18 cellular contexts compared by ENCODE assay signal in the genomic region with DNA sequence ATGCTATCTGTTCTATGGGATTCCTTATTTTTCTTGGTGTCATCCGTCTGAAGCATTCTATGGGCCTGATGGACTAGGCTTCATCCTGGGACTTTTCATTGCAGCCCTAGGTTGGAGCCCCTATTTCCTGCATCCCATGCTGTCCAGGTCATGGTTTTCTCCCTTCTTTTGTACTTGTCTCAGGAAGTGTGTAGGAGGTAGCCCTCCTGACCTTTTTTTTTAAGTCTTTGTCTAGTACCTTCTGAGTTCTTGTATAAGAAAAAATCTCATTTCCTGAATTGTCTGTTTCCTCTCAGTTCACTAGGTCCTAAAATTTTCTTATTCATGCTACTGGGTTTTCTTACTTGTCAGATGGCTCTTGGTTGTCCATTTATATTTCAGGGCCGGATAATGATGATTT. TPM values are rescaled to one million over a fixed set of nuclear protein-coding genes. Genes with fewer than 3 reads are reported as not detected.
A peak's percentile ranks its signal among the peaks of the same experiment; 100 is the strongest.
DNase-seq lines count a peak whose midpoint lies in the region; ATAC-seq, FAIRE-seq and TF ChIP-seq lines count a peak whose summit lies in the region.
"Had no signal": no experiment of that assay in that cellular context is flagged by ENCODE, and none has a peak within 500 bp of the region (broad histone marks: within the 10 kb centered on the region; RNA-seq: fewer than 3 reads in every experiment).

No MANE protein-coding gene starts in this region.

- H3K27me3 Mint-ChIP-seq in activated CD4-positive, alpha-beta memory T cell treated with anti-CD3 and anti-CD28 coated beads for 36 hours: no peaks in the 10 kb centered on the region
- no peaks in the 10 kb centered on the region for H3K27me3 Mint-ChIP-seq in activated CD4-positive, alpha-beta memory T cell treated with anti-CD3 and anti-CD28 coated beads, Interleukin-2, amount 10 ng/mL, durations not matched to agents 7 days and 5 days
- H3K27me3 Mint-ChIP-seq in CD8-positive, alpha-beta memory T cell: no peaks in the 10 kb centered on the region
- H3K27me3 Mint-ChIP-seq in osteocyte (ENCODE audit: unreplicated experiment): no peaks in the 10 kb centered on the region
- H3K27me3 Mint-ChIP-seq: effector memory CD8-positive, alpha-beta T cell had no signal

- no peaks in the 10 kb centered on the region for H3K9me3 ChIP-seq in CD8-positive, alpha-beta memory T cell (ENCODE audit: low read length)
- H3K9me3 ChIP-seq in GM12878 (replicated peaks; ENCODE audit: control insufficient read depth, insufficient read depth, low read length): no peaks in the 10 kb centered on the region

- H3K9me3 Mint-ChIP-seq in activated CD4-positive, alpha-beta memory T cell treated with anti-CD3 and anti-CD28 coated beads for 36 hours: no peaks in the 10 kb centered on the region
- no peaks in the 10 kb centered on the region for H3K9me3 Mint-ChIP-seq in activated CD4-positive, alpha-beta memory T cell treated with anti-CD3 and anti-CD28 coated beads, Interleukin-2, amount 10 ng/mL, durations not matched to agents 7 days and 5 days
- no peaks in the 10 kb centered on the region for H3K9me3 Mint-ChIP-seq in CD8-positive, alpha-beta memory T cell
- no peaks in the 10 kb centered on the region for H3K9me3 Mint-ChIP-seq in osteocyte (ENCODE audit: unreplicated experiment)
- H3K9me3 Mint-ChIP-seq: effector memory CD8-positive, alpha-beta T cell had no signal

- no peak for TF ChIP-seq EP300 in GM12878 (IDR thresholded peaks at IDR 0.05; ENCODE audit: borderline replicate concordance in 1 of 2, control insufficient read depth in 1 of 2, low read depth in 2 of 2, low read length in 2 of 2)

- no TSS peak for BruUV-seq in GM12878 (replicated peaks; lab: Mats Ljungman, UMichigan)

- no peak for TF ChIP-seq POLR2A in GM12878 (IDR thresholded peaks at IDR 0.05; ENCODE audit: low read depth, low read length)

- no peak overlapping the region for H3K9ac ChIP-seq in GM12878 (ENCODE audit: control insufficient read depth, insufficient read depth, low read length)

- H3K4me2 ChIP-seq in GM12878 (ENCODE audit: control insufficient read depth, insufficient read depth): peak overlapping the region; percentile 51

- ATAC-seq in GM12878 (peak; percentile 46), GM21528 (IDR thresholded peaks at IDR 0.05; ENCODE audit: low FRiP score, unreplicated experiment) (no peak), HG02623 (IDR thresholded peaks at IDR 0.05; ENCODE audit: unreplicated experiment) (no peak)
- ATAC-seq: effector memory CD8-positive, alpha-beta T cell had no signal

- no peak overlapping the region for H3K4me3 Mint-ChIP-seq in activated CD4-positive, alpha-beta memory T cell treated with anti-CD3 and anti-CD28 coated beads for 36 hours
- no peak overlapping the region for H3K4me3 Mint-ChIP-seq in activated CD4-positive, alpha-beta memory T cell treated with anti-CD3 and anti-CD28 coated beads, Interleukin-2, amount 10 ng/mL, durations not matched to agents 7 days and 5 days
- peak overlapping the region in 2 of 7 donors; percentile 10 to 29 for H3K4me3 Mint-ChIP-seq in CD8-positive, alpha-beta memory T cell
- no peak overlapping the region for H3K4me3 Mint-ChIP-seq in osteocyte (ENCODE audit: unreplicated experiment)
- H3K4me3 Mint-ChIP-seq: effector memory CD8-positive, alpha-beta T cell had no signal

- RAD21 ChIA-PET in GM12878 (lab: Charles Lee; ENCODE audit: unreplicated experiment): no interaction called here

- SMC1A ChIA-PET in GM12878 (lab: Charles Lee; ENCODE audit: uncharacterized antibody, unreplicated experiment): interaction anchor here (1.2 kb wide), 1 partner anchor 557 kb away, joined by 3 read pairs; no protein-coding TSS in a partner anchor

- H3K4me1 ChIP-seq in CD8-positive, alpha-beta memory T cell (ENCODE audit: insufficient read depth, low read length): peaks cover 61% of the 10 kb centered on the region
- peaks cover 6% of the 10 kb centered on the region for H3K4me1 ChIP-seq in GM12878 (ENCODE audit: control insufficient read depth, insufficient read depth, low read length)

- H4K20me1 ChIP-seq in GM12878 (ENCODE audit: control insufficient read depth, insufficient read depth): peaks cover 2% of the 10 kb centered on the region; the same call in 1 of the 2 replicates

- WGBS in GM12878 (ENCODE audit: insufficient coverage, insufficient replicate concordance, low lambda C conversion rate, missing lambda C conversion rate): 71% methylated on average over 2 of the region's 2 CpGs

- peaks cover 19% of the 10 kb centered on the region for H3K36me3 ChIP-seq in CD8-positive, alpha-beta memory T cell (ENCODE audit: insufficient read depth, low read length)
- H3K36me3 ChIP-seq in GM12878 (ENCODE audit: control insufficient read depth in 2 of 2, insufficient read depth in 2 of 2, low read length in 1 of 2): peaks cover 0 to 18% of the 10 kb centered on the region in 2 experiments; a peak in 2 of 4 replicates

- H3K4me1 Mint-ChIP-seq in activated CD4-positive, alpha-beta memory T cell treated with anti-CD3 and anti-CD28 coated beads for 36 hours (ENCODE audit: low read depth): peaks cover 58% of the 10 kb centered on the region
- H3K4me1 Mint-ChIP-seq in activated CD4-positive, alpha-beta memory T cell treated with anti-CD3 and anti-CD28 coated beads, Interleukin-2, amount 10 ng/mL, durations not matched to agents 7 days and 5 days: peaks cover 49% of the 10 kb centered on the region
- H3K4me1 Mint-ChIP-seq in CD8-positive, alpha-beta memory T cell: peaks cover 56 to 83% (median 81%) of the 10 kb centered on the region in 3 donors
- peaks cover 33% of the 10 kb centered on the region for H3K4me1 Mint-ChIP-seq in osteocyte (ENCODE audit: unreplicated experiment)

- no peaks in the 10 kb centered on the region for H3K27me3 ChIP-seq in CD8-positive, alpha-beta memory T cell (ENCODE audit: insufficient read depth, low read length, poor library complexity, severe bottlenecking)
- no peaks in the 10 kb centered on the region for H3K27me3 ChIP-seq in GM12878 (replicated peaks in 1 of 2; ENCODE audit: control insufficient read depth in 2 of 2, insufficient read depth in 2 of 2, low read length in 1 of 2)

- POLR2A ChIA-PET in activated CD4-positive, alpha-beta memory T cell treated with anti-CD3 and anti-CD28 coated beads for 36 hours (lab: Charles Lee): no interaction called here
- POLR2A ChIA-PET in activated CD4-positive, alpha-beta memory T cell treated with anti-CD3 and anti-CD28 coated beads, Interleukin-2, amount 10 ng/mL, durations not matched to agents 7 days and 5 days (lab: Charles Lee): no interaction called here
- POLR2A ChIA-PET in CD8-positive, alpha-beta memory T cell (lab: Charles Lee): no interaction called here
- POLR2A ChIA-PET in GM12878 (lab: Charles Lee): no interaction called here

- no peak overlapping the region for H3K27ac ChIP-seq in CD8-positive, alpha-beta memory T cell (ENCODE audit: low read depth, low read length)
- H3K27ac ChIP-seq in GM12878 (ENCODE audit: control insufficient read depth, insufficient read depth): no peak overlapping the region

- TF ChIP-seq RAD21 in GM12878 (IDR thresholded peaks at IDR 0.05; ENCODE audit: insufficient read depth, low read depth, low read length): no peak

- H3K4me3 ChIP-seq in CD8-positive, alpha-beta memory T cell (ENCODE audit: low read length): no peak overlapping the region
- H3K4me3 ChIP-seq in GM12878: peak overlapping the region; percentile 37

- peaks cover 56% of the 10 kb centered on the region for H3K79me2 ChIP-seq in GM12878 (ENCODE audit: control insufficient read depth, insufficient read depth, low read length)

- FAIRE-seq in GM12878 (lab: Jason Lieb, UNC): no peak
- FAIRE-seq: A204.1, small intestine, urothelium cell line had no signal

- peak overlapping the region; percentile 47 for H3K27ac Mint-ChIP-seq in activated CD4-positive, alpha-beta memory T cell treated with anti-CD3 and anti-CD28 coated beads for 36 hours
- no peak overlapping the region for H3K27ac Mint-ChIP-seq in activated CD4-positive, alpha-beta memory T cell treated with anti-CD3 and anti-CD28 coated beads, Interleukin-2, amount 10 ng/mL, durations not matched to agents 7 days and 5 days
- peak overlapping the region in 7 of 8 donors; percentile 1 to 88 (median 67) for H3K27ac Mint-ChIP-seq in CD8-positive, alpha-beta memory T cell
- peak overlapping the region; percentile 21 for H3K27ac Mint-ChIP-seq in osteocyte (ENCODE audit: unreplicated experiment)

- no peak overlapping the region for H2AFZ ChIP-seq in GM12878 (ENCODE audit: control insufficient read depth, low read depth, low read length)

- intact Hi-C loops in activated CD4-positive, alpha-beta memory T cell treated with anti-CD3 and anti-CD28 coated beads for 36 hours (cut with micrococcal nuclease): no loop called here
- intact Hi-C loops in GM12878 (cut with micrococcal nuclease; ENCODE audit: unreplicated experiment): no loop called here

- no peak for DNase-seq in activated CD4-positive, alpha-beta memory T cell treated with anti-CD3 and anti-CD28 coated beads for 36 hours
- DNase-seq in activated CD4-positive, alpha-beta memory T cell treated with anti-CD3 and anti-CD28 coated beads, Interleukin-2, amount 10 ng/mL, durations not matched to agents 7 days and 5 days: no peak
- DNase-seq in CD8-positive, alpha-beta memory T cell: no peak
- DNase-seq in GM12878 (ENCODE audit: low read depth, low spot score) (no peak), osteocyte (ENCODE audit: extremely low spot score, unreplicated experiment) (no peak)
- DNase-seq in activated effector memory CD4-positive, alpha-beta T cell treated with Interleukin-2 at 50 U/mL for 16 hours: no peak
- DNase-seq: central memory CD4-positive, alpha-beta T cell; effector memory CD8-positive, alpha-beta T cell; hypothalamus; Kasumi-1; NCI-H1417 treated with DMSO at 0.1 percent for 48 hours; small intestine had no signal

- CTCF ChIA-PET in activated CD4-positive, alpha-beta memory T cell treated with anti-CD3 and anti-CD28 coated beads for 36 hours (lab: Charles Lee): no interaction called here
- CTCF ChIA-PET in activated CD4-positive, alpha-beta memory T cell treated with anti-CD3 and anti-CD28 coated beads, Interleukin-2, amount 10 ng/mL, durations not matched to agents 7 days and 5 days (lab: Charles Lee): interaction anchor here (0.5 kb wide), 1 partner anchor 8 kb away, joined by 3 read pairs; no protein-coding TSS in a partner anchor
- CTCF ChIA-PET in CD8-positive, alpha-beta memory T cell (lab: Charles Lee): no interaction called here
- CTCF ChIA-PET in GM12878 (lab: Yijun Ruan, JAX): no interaction called here

- TF ChIP-seq CTCF in GM12878 (IDR thresholded peaks at IDR 0.05 in 2 of 3, conservative IDR thresholded peaks at IDR 0.05 in 1 of 3; ENCODE audit: control insufficient read depth in 2 of 3, extremely low read depth in 1 of 3, insufficient read depth in 1 of 3, low read depth in 3 of 3, low read length in 3 of 3): no peak
- TF ChIP-seq CTCF in osteocyte (IDR thresholded peaks at IDR 0.05): no peak

- peaks cover 27% of the 10 kb centered on the region for H3K36me3 Mint-ChIP-seq in activated CD4-positive, alpha-beta memory T cell treated with anti-CD3 and anti-CD28 coated beads for 36 hours
- H3K36me3 Mint-ChIP-seq in activated CD4-positive, alpha-beta memory T cell treated with anti-CD3 and anti-CD28 coated beads, Interleukin-2, amount 10 ng/mL, durations not matched to agents 7 days and 5 days (ENCODE audit: low read depth): peaks cover 65% of the 10 kb centered on the region
- H3K36me3 Mint-ChIP-seq in CD8-positive, alpha-beta memory T cell: peaks cover 0 to 64% (median 15%) of the 10 kb centered on the region in 3 donors
- H3K36me3 Mint-ChIP-seq in osteocyte (ENCODE audit: unreplicated experiment): peaks cover 17% of the 10 kb centered on the region

- in situ Hi-C loops in GM12878 (cut with MboI): no loop called here

RNA-seq across cellular contexts. Expression of a gene that starts 6.0 kb away (rescaled TPM):
- 10 to 100 TPM; 58.0 to 62.8 TPM for total RNA-seq in activated CD4-positive, alpha-beta memory T cell treated with anti-CD3 and anti-CD28 coated beads for 36 hours
- 10 to 100 TPM; 63.5 to 64.0 TPM for total RNA-seq in activated CD4-positive, alpha-beta memory T cell treated with anti-CD3 and anti-CD28 coated beads, Interleukin-2, amount 10 ng/mL, durations not matched to agents 7 days and 5 days
- 10 to 100 TPM; 50.6 to 57.1 TPM for total RNA-seq in CD8-positive, alpha-beta memory T cell
- polyA plus RNA-seq in CD8-positive, alpha-beta memory T cell: 66.6 TPM
- total RNA-seq in GM12878 (2013; cell fraction: nucleolus; rRNA removed): 133 and 147 TPM in 2 replicates
- total RNA-seq in GM12878 (2014; rRNA removed): 24.8 and 24.9 TPM in 2 replicates
- 26.4 and 31.9 TPM in 2 replicates for total RNA-seq in GM12878 (2014; rRNA removed; fragmentation: Illumina TruSeq; extraction: Trizol)
- total RNA-seq in GM12878 (2021): 32.1 and 36.9 TPM in 2 replicates
- polyA plus RNA-seq in GM12878 (2011; ENCODE audit: low read depth): 18.3 TPM
- 41.5 and 60.1 TPM in 2 replicates for polyA plus RNA-seq in GM12878 (2011; rRNA removed)
- polyA plus RNA-seq in GM12878 (2011; cell fraction: cytosol; rRNA removed): 35.6 and 41.7 TPM in 2 replicates
- polyA plus RNA-seq in GM12878 (2011; cell fraction: nucleus; rRNA removed): 50.2 and 53.2 TPM in 2 replicates
- 25.3 and 28.5 TPM in 2 replicates for polyA plus RNA-seq in GM12878 (2012)
- polyA plus RNA-seq in GM12878 (2014; fragmentation: Illumina TruSeq; extraction: Trizol): 30.5 and 40.3 TPM in 2 replicates
- polyA plus RNA-seq in GM12878 (2014; fragmentation: Nextera tagmentation; extraction: Ambion mirVana): 1 to 10 TPM in 1 of 2 experiments, under 1 TPM in 1; 0.72 to 1.9 TPM
- 27.0 and 33.0 TPM in 2 replicates for polyA plus RNA-seq in GM12878 (2014; rRNA removed)
- 10 to 100 TPM; 29.1 to 29.4 TPM for polyA plus RNA-seq in GM12878 (2016; fragmentation: Nextera tagmentation; extraction: Ambion mirVana)
- 38.0 and 43.8 TPM in 2 replicates for polyA minus RNA-seq in GM12878 (2011; rRNA and poly(A)+ RNA removed)
- polyA minus RNA-seq in GM12878 (2011; cell fraction: cytosol; rRNA and poly(A)+ RNA removed): 11.9 and 20.2 TPM in 2 replicates
- 35.8 and 62.6 TPM in 2 replicates for polyA minus RNA-seq in GM12878 (2011; cell fraction: nucleus; rRNA and poly(A)+ RNA removed)
- total RNA-seq in osteocyte: 68.2 and 74.2 TPM in 2 replicates

RNA-seq across cellular contexts. Expression of a gene that starts 44.1 kb away (rescaled TPM):
- not detected for total RNA-seq in activated CD4-positive, alpha-beta memory T cell treated with anti-CD3 and anti-CD28 coated beads for 36 hours
- under 1 TPM in 1 of 2 experiments, not detected in 1; 0.18 TPM for total RNA-seq in activated CD4-positive, alpha-beta memory T cell treated with anti-CD3 and anti-CD28 coated beads, Interleukin-2, amount 10 ng/mL, durations not matched to agents 7 days and 5 days
- total RNA-seq in CD8-positive, alpha-beta memory T cell: not detected
- polyA plus RNA-seq in CD8-positive, alpha-beta memory T cell: 0.18 TPM
- total RNA-seq in GM12878 (2013; cell fraction: nucleolus; rRNA removed): not detected in 2 replicates
- total RNA-seq in GM12878 (2014; rRNA removed): not detected in 2 replicates
- total RNA-seq in GM12878 (2014; rRNA removed; fragmentation: Illumina TruSeq; extraction: Trizol): not detected in 2 replicates
- total RNA-seq in GM12878 (2021): not detected in 2 replicates
- polyA plus RNA-seq in GM12878 (2011; ENCODE audit: low read depth): not detected
- not detected in 2 replicates for polyA plus RNA-seq in GM12878 (2011; rRNA removed)
- polyA plus RNA-seq in GM12878 (2011; cell fraction: cytosol; rRNA removed): not detected in 2 replicates
- polyA plus RNA-seq in GM12878 (2011; cell fraction: nucleus; rRNA removed): not detected in 2 replicates
- 0.04 TPM in 1 of 2 replicates, not detected in the other for polyA plus RNA-seq in GM12878 (2012)
- not detected in 2 replicates for polyA plus RNA-seq in GM12878 (2014; fragmentation: Illumina TruSeq; extraction: Trizol)
- polyA plus RNA-seq in GM12878 (2014; fragmentation: Nextera tagmentation; extraction: Ambion mirVana): not detected
- 0.06 TPM in 1 of 2 replicates, not detected in the other for polyA plus RNA-seq in GM12878 (2014; rRNA removed)
- polyA plus RNA-seq in GM12878 (2016; fragmentation: Nextera tagmentation; extraction: Ambion mirVana): not detected
- not detected in 2 replicates for polyA minus RNA-seq in GM12878 (2011; rRNA and poly(A)+ RNA removed)
- polyA minus RNA-seq in GM12878 (2011; cell fraction: cytosol; rRNA and poly(A)+ RNA removed): not detected in 2 replicates
- not detected in 2 replicates for polyA minus RNA-seq in GM12878 (2011; cell fraction: nucleus; rRNA and poly(A)+ RNA removed)
- total RNA-seq in osteocyte: not detected in 2 replicates
- total RNA-seq: activated CD8-positive, alpha-beta memory T cell treated with anti-CD3 and anti-CD28 coated beads for 36 hours; posterior vena cava had no signal
- polyA plus RNA-seq: small intestine had no signal

RNA-seq across cellular contexts. Expression of a gene that starts 58.7 kb away (rescaled TPM):
- total RNA-seq in activated CD4-positive, alpha-beta memory T cell treated with anti-CD3 and anti-CD28 coated beads for 36 hours: 1,000 to 10,000 TPM; 2,959 to 2,997 TPM
- 1,000 to 10,000 TPM; 1,912 to 1,913 TPM for total RNA-seq in activated CD4-positive, alpha-beta memory T cell treated with anti-CD3 and anti-CD28 coated beads, Interleukin-2, amount 10 ng/mL, durations not matched to agents 7 days and 5 days
- total RNA-seq in CD8-positive, alpha-beta memory T cell: 1,000 to 10,000 TPM; 2,453 to 2,522 TPM
- polyA plus RNA-seq in CD8-positive, alpha-beta memory T cell: 1,507 TPM
- 734 and 744 TPM in 2 replicates for total RNA-seq in GM12878 (2013; cell fraction: nucleolus; rRNA removed)
- 3,483 and 4,154 TPM in 2 replicates for total RNA-seq in GM12878 (2014; rRNA removed)
- total RNA-seq in GM12878 (2014; rRNA removed; fragmentation: Illumina TruSeq; extraction: Trizol): 6,423 and 6,771 TPM in 2 replicates
- total RNA-seq in GM12878 (2021): 3,090 and 3,251 TPM in 2 replicates
- 29,600 TPM for polyA plus RNA-seq in GM12878 (2011; ENCODE audit: low read depth)
- 6,707 and 9,146 TPM in 2 replicates for polyA plus RNA-seq in GM12878 (2011; rRNA removed)
- polyA plus RNA-seq in GM12878 (2011; cell fraction: cytosol; rRNA removed): 3,563 and 4,017 TPM in 2 replicates
- polyA plus RNA-seq in GM12878 (2011; cell fraction: nucleus; rRNA removed): 1,482 and 1,865 TPM in 2 replicates
- polyA plus RNA-seq in GM12878 (2012): 7,747 and 8,546 TPM in 2 replicates
- 9,244 and 13,720 TPM in 2 replicates for polyA plus RNA-seq in GM12878 (2014; fragmentation: Illumina TruSeq; extraction: Trizol)
- 1,000 to 10,000 TPM; 3,591 to 5,060 TPM for polyA plus RNA-seq in GM12878 (2014; fragmentation: Nextera tagmentation; extraction: Ambion mirVana)
- 5,547 and 6,933 TPM in 2 replicates for polyA plus RNA-seq in GM12878 (2014; rRNA removed)
- polyA plus RNA-seq in GM12878 (2016; fragmentation: Nextera tagmentation; extraction: Ambion mirVana): 1,000 to 10,000 TPM; 1,451 to 1,481 TPM
- polyA minus RNA-seq in GM12878 (2011; rRNA and poly(A)+ RNA removed): 1,892 and 3,308 TPM in 2 replicates
- 414 and 466 TPM in 2 replicates for polyA minus RNA-seq in GM12878 (2011; cell fraction: cytosol; rRNA and poly(A)+ RNA removed)
- 144 and 173 TPM in 2 replicates for polyA minus RNA-seq in GM12878 (2011; cell fraction: nucleus; rRNA and poly(A)+ RNA removed)
- 1,600 and 1,654 TPM in 2 replicates for total RNA-seq in osteocyte
